Comparison of ENCODE assay signal across 12 cellular contexts in the genomic region with DNA sequence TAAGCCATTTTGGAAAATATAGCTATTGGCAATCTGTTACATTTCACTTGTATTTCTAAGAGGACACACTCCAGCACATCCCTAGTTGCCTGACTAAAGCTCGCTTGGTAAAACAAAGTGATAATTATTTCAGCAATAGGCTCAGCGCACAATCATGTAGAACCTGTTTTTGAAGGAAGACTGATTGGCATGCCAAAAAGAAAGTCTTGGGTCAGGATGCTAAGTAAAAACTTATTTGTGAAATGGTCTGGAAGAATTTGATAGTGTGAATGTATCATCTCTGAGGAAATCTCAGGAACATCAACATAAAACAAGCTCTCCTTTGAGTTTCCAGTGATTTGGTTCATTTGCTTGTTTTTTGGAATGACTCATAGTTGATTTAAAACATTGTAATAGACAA.
"Had no signal": no experiment of that assay in that cellular context is flagged by ENCODE, and none has a peak within 500 bp of the region (broad histone marks: within the 10 kb centered on the region; RNA-seq: fewer than 3 reads in every experiment).

No MANE protein-coding gene starts in this region.

- H3K36me3 ChIP-seq: breast epithelium, thyroid gland had no signal

- H3K27ac ChIP-seq: breast epithelium, skin epidermis, thyroid gland had no signal

- DNase-seq: activated CD4-positive, alpha-beta memory T cell treated with anti-CD3 and anti-CD28 coated beads for 36 hours; activated CD4-positive, alpha-beta T cell treated with anti-CD3 and anti-CD28 coated beads for 1 hour; activated gamma-delta T cell; activated T-cell treated with anti-CD3 and anti-CD28 coated beads, Interleukin-2, amount 50 U/mL, for 48 hours; glutamatergic neuron; mammary epithelial cell; nephron progenitor cell; SW 1271; thyroid gland had no signal

- H3K27me3 ChIP-seq: breast epithelium, thyroid gland had no signal

- ATAC-seq: left lobe of liver had no signal

- H3K9me3 ChIP-seq: breast epithelium, thyroid gland had no signal

- H3K4me1 ChIP-seq: breast epithelium, thyroid gland had no signal

- H3K4me3 ChIP-seq: breast epithelium, skin epidermis, thyroid gland had no signal
